Comparison of ENCODE assay signal across 1 cellular context in the genomic region with DNA sequence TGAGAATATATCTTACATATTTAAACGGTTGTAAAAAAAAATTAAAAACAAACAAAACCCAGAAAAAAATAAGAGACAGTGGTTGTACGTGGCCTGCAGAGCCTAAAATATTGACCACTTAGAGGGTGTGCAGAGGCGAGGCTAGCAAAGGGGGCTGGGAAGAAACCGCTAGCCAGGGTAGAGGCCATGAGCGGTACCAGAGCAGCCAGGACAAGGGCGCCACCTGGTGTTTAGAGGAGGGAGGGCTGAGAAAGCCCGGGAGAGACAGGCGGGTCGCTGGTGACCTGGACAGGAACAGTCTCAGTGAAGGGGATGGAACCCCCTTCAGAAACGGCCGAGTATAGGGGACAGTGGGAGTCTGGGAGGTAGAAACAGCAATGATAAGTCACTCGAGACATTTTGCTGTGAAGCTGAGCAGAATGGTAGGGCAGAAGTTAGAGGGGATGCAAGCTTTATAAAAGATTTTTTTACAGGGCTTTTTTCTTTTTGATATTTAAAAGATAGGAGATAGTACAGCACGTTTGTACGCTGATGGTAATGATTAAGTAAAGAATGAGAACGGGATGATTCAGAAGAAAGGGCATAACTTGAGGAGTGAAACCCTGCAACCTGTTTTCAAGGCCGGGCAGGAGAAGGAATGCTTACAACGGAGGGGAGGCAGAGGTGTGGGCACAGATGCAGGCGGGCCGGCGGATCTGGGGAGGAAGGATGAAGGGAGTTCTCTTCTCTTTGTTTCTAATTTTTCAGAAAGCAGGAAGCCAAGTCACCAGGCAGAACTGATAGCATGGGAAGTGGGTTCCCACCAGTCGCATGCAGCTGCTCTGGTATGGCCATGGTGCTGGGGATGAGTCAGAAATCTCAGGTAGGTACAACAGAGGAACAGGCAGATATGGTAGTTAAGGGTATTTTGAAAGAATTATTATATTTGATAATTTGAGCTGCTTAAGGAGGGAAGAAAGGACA.
TF ChIP-seq lines count a peak whose summit lies in the region.

No MANE protein-coding gene starts in this region.

TF ChIP-seq in HCT116, 20 proteins besides CTCF, POLR2A, EP300 and RAD21 (continued from another document):
- TF ChIP-seq MAX (IDR thresholded peaks at IDR 0.05), result no peak
